Comparison of ENCODE assay signal across 9 cellular contexts in the genomic region with DNA sequence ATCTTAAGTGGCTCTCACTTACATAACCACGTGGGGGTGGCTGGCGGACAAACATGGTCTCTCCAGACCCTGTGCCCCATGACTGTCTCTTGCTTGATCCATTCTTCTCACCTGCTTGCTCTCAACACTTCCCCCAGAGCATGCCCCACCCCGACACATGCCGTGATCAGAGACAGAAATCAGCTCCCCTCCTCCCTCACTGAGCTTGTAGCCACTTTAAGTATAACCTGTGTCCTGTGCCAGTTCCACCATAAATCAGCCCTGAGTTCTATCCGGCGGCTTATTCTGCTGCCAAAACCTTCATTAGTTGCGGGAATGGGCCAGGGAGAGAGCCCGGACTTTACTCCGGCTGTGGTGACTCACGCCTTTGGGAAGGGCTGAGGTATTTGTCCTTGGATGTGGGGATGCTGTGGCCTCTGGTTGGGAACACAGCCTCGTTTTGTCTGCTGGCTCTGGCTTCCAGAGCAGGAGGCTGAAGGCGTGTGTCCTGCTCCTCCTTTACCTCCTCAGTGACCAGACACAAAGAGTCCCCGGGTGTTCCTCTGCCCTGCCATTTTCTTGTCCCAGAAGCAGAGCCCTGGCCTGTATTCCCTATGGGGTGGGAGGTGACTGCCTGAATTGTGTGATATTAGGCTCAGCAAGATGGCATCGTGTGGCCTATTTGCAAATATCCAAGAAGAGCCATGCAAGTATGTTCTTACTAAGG. TPM values are rescaled to one million over a fixed set of nuclear protein-coding genes. Genes with fewer than 3 reads are reported as not detected.
DNase-seq lines count a peak whose midpoint lies in the region; ATAC-seq and TF ChIP-seq lines count a peak whose summit lies in the region.
"Had no signal": no experiment of that assay in that cellular context is flagged by ENCODE, and none has a peak within 500 bp of the region (broad histone marks: within the 10 kb centered on the region; RNA-seq: fewer than 3 reads in every experiment).

No MANE protein-coding gene starts in this region.

- no peaks in the 10 kb centered on the region for H4K20me1 ChIP-seq in HCT116 (ENCODE audit: insufficient read depth)

- peaks cover 0 to 7% of the 10 kb centered on the region in 2 experiments; a peak in 2 of 4 replicates for H3K36me3 ChIP-seq in HCT116 (ENCODE audit: control insufficient read depth in 1 of 2, insufficient read depth in 2 of 2, low read length in 2 of 2)
- H3K36me3 ChIP-seq in thyroid gland = no peaks in the 10 kb centered on the region

- DNase-seq in HCT116 (ENCODE audit: low read depth, low spot score) (peak; percentile 92), kidney tubule cell (ENCODE audit: low spot score) (peak; percentile 87), thyroid gland (peak; percentile 50 to 58), immature natural killer cell (no peak), NCI-H1092 treated with DMSO at 0.1 percent for 48 hours (lab: John Stamatoyannopoulos, UW) (no peak)
- no peak for DNase-seq in stimulated activated CD4-positive, alpha-beta T cell treated with anti-CD3 and anti-CD28 coated beads, Interleukin-4, amount 100 ng/mL, for 4 hours
- DNase-seq: activated CD4-positive, alpha-beta T cell treated with anti-CD3 and anti-CD28 coated beads, Interleukin-2, amount 50 U/mL, for 48 hours had no signal

- H3K4me3 Mint-ChIP-seq in brain = peak overlapping the region in 1 of 5 experiments; percentile 22
- no peak overlapping the region for H3K4me3 Mint-ChIP-seq in immature natural killer cell

- peak; percentile 74 for ATAC-seq in HCT116
- ATAC-seq in HG03439 (IDR thresholded peaks at IDR 0.05; ENCODE audit: unreplicated experiment) = no peak

- H3K27me3 Mint-ChIP-seq in brain (peaks cover 5% of the 10 kb centered on the region), immature natural killer cell (ENCODE audit: low read depth in 3 of 3) (peaks cover 0 to 11% (median 0%) of the 10 kb centered on the region in 3 donors)

- TF ChIP-seq CTCF in HCT116 (IDR thresholded peaks at IDR 0.05 in 2 of 3, conservative IDR thresholded peaks at IDR 0.05 in 1 of 3; ENCODE audit: borderline replicate concordance in 1 of 3, insufficient read depth in 1 of 3, low read depth in 2 of 3, low read length in 2 of 3) (no peak), brain (conservative IDR thresholded peaks at IDR 0.05) (no peak), thyroid gland (IDR thresholded peaks at IDR 0.05) (no peak)

- H3K4me3 ChIP-seq in HCT116 (replicated peaks in 1 of 2; ENCODE audit: low read depth in 1 of 2, low read length in 2 of 2) = peak overlapping the region; percentile 13 to 46
- no peak overlapping the region for H3K4me3 ChIP-seq in thyroid gland (replicated peaks in 1 of 3)

- peak overlapping the region; percentile 97 for H3K27ac ChIP-seq in HCT116 (ENCODE audit: low read depth, low read length)
- H3K27ac ChIP-seq in thyroid gland = peak overlapping the region; percentile 46 to 60 (median 57)

- intact Hi-C loops in HCT116 (cut with micrococcal nuclease) = loop anchor here (2.0 kb wide), 1 partner anchor 48 kb away; no protein-coding TSS in a partner anchor
- intact Hi-C loops in thyroid gland (cut with DNase I) = loop anchor here (10.0 kb wide), 1 partner anchor 202 kb away; no protein-coding TSS in a partner anchor

- peaks cover 83 to 98% of the 10 kb centered on the region in 2 experiments for H3K4me1 ChIP-seq in HCT116 (ENCODE audit: control insufficient read depth in 1 of 2, insufficient read depth in 2 of 2, low read length in 2 of 2)
- H3K4me1 ChIP-seq in thyroid gland = peaks cover 53 to 60% of the 10 kb centered on the region in 2 donors

- no peak; the same call in 1 of the 2 replicates for TF ChIP-seq RAD21 in HCT116 (IDR thresholded peaks at IDR 0.05; ENCODE audit: low read depth)

- H3K9me3 Mint-ChIP-seq in brain (peaks cover 0 to 7% (median 0%) of the 10 kb centered on the region in 5 experiments), immature natural killer cell (no peaks in the 10 kb centered on the region)

- H2AFZ ChIP-seq in HCT116 (ENCODE audit: low read depth, low read length, poor library complexity, severe bottlenecking) = no peak overlapping the region

- no peaks in the 10 kb centered on the region for H3K79me2 ChIP-seq in HCT116 (ENCODE audit: insufficient read depth, low read length)

- H3K9me3 ChIP-seq in HCT116 (ENCODE audit: control insufficient read depth in 1 of 2, insufficient read depth in 1 of 2, low read depth in 1 of 2, low read length in 2 of 2) (no peaks in the 10 kb centered on the region), thyroid gland (no peaks in the 10 kb centered on the region)

- WGBS in thyroid gland, 2 donors = 57 to 59% methylated on average over 14 of the region's 14 CpGs

- H3K9ac ChIP-seq in HCT116 (ENCODE audit: low read length) = peak overlapping the region; percentile 71

- no peaks in the 10 kb centered on the region for H3K9me2 ChIP-seq in HCT116 (ENCODE audit: insufficient read depth)

- peak; percentile 33 for TF ChIP-seq POLR2A in HCT116 (IDR thresholded peaks at IDR 0.05; ENCODE audit: borderline replicate concordance, extremely low read depth, insufficient read depth, insufficient read length)
- no peak for TF ChIP-seq POLR2A in thyroid gland (IDR thresholded peaks at IDR 0.05)

- H3K4me1 Mint-ChIP-seq in brain (peaks cover 64% of the 10 kb centered on the region), immature natural killer cell (peaks cover 0 to under 1% of the 10 kb centered on the region in 2 donors)

- no peaks in the 10 kb centered on the region for H3K36me3 Mint-ChIP-seq in brain
- no peaks in the 10 kb centered on the region for H3K36me3 Mint-ChIP-seq in immature natural killer cell

- BruUV-seq in HCT116 (replicated peaks; lab: Mats Ljungman, UMichigan) = TSS peak; percentile 55

- RAD21 ChIA-PET in HCT116 (lab: Charles Lee; ENCODE audit: low non-redundant PET in 1 of 2, low total read pairs in 2 of 2, uncharacterized antibody in 2 of 2, unreplicated experiment in 2 of 2) = interaction anchor here (0.5 to 1.0 kb wide), 4 partner anchors 19 to 136 kb away, joined by 3 to 4 read pairs (median 3); no protein-coding TSS in a partner anchor

- CTCF ChIA-PET in HCT116 (lab: Charles Lee) = interaction anchor here (0.9 to 1.8 kb wide), 9 partner anchors 18 to 487 kb away, joined by 3 to 9 read pairs (median 4); a partner anchor contains a TSS

- H3K27me3 ChIP-seq in HCT116 (ENCODE audit: insufficient read depth, low read length) = no peaks in the 10 kb centered on the region
- H3K27me3 ChIP-seq in thyroid gland = no peaks in the 10 kb centered on the region

- H3K27ac Mint-ChIP-seq in brain (peak overlapping the region in 4 of 5 experiments; percentile 42 to 91 (median 82)), immature natural killer cell (no peak overlapping the region)

- peak overlapping the region; percentile 79 for H3K4me2 ChIP-seq in HCT116 (ENCODE audit: low read length)

- POLR2A ChIA-PET in HCT116 (lab: Charles Lee) = interaction anchor here (0.7 to 4.9 kb wide), 7 partner anchors 22 to 207 kb away, joined by 3 to 36 read pairs (median 4); a partner anchor contains a TSS

TF ChIP-seq in HCT116, 20 proteins besides CTCF, POLR2A, EP300 and RAD21 (continues in another document):
- TF ChIP-seq JUND (IDR thresholded peaks at IDR 0.05) (peak; percentile 92), SRF (IDR thresholded peaks at IDR 0.05; ENCODE audit: low read depth) (no peak), ZNF274 (IDR thresholded peaks at IDR 0.05; ENCODE audit: low read depth, low read length) (no peak), CBX3 (IDR thresholded peaks at IDR 0.05; ENCODE audit: low read depth) (peak; percentile 83)
- TF ChIP-seq, protein P1, sequence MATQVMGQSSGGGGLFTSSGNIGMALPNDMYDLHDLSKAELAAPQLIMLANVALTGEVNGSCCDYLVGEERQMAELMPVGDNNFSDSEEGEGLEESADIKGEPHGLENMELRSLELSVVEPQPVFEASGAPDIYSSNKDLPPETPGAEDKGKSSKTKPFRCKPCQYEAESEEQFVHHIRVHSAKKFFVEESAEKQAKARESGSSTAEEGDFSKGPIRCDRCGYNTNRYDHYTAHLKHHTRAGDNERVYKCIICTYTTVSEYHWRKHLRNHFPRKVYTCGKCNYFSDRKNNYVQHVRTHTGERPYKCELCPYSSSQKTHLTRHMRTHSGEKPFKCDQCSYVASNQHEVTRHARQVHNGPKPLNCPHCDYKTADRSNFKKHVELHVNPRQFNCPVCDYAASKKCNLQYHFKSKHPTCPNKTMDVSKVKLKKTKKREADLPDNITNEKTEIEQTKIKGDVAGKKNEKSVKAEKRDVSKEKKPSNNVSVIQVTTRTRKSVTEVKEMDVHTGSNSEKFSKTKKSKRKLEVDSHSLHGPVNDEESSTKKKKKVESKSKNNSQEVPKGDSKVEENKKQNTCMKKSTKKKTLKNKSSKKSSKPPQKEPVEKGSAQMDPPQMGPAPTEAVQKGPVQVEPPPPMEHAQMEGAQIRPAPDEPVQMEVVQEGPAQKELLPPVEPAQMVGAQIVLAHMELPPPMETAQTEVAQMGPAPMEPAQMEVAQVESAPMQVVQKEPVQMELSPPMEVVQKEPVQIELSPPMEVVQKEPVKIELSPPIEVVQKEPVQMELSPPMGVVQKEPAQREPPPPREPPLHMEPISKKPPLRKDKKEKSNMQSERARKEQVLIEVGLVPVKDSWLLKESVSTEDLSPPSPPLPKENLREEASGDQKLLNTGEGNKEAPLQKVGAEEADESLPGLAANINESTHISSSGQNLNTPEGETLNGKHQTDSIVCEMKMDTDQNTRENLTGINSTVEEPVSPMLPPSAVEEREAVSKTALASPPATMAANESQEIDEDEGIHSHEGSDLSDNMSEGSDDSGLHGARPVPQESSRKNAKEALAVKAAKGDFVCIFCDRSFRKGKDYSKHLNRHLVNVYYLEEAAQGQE (IDR thresholded peaks at IDR 0.05; ENCODE audit: low read depth) = no peak
- TF ChIP-seq, protein P2, sequence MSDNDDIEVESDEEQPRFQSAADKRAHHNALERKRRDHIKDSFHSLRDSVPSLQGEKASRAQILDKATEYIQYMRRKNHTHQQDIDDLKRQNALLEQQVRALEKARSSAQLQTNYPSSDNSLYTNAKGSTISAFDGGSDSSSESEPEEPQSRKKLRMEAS (IDR thresholded peaks at IDR 0.05) = peak; percentile 93

RNA-seq across cellular contexts. Expression of a gene that starts 21.1 kb away (rescaled TPM):
- 72.0 TPM for total RNA-seq in HCT116 (2021; ENCODE audit: unreplicated experiment)
- 20.0 and 26.1 TPM in 2 replicates for polyA plus RNA-seq in HCT116 (2012)
- polyA plus RNA-seq in brain (ENCODE audit: insufficient read depth, low read depth, low replicate concordance) = 49.0 TPM
- total RNA-seq in thyroid gland = 10 to 100 TPM; 29.4 to 40.2 (median 35.1) TPM
- 1 to 10 TPM; 2.3 to 6.8 (median 4.0) TPM for polyA plus RNA-seq in immature natural killer cell

RNA-seq across cellular contexts. Expression of a gene that starts 32.8 kb away (rescaled TPM):
- total RNA-seq in HCT116 (2021; ENCODE audit: unreplicated experiment) = 184 TPM
- 65.6 and 97.0 TPM in 2 replicates for polyA plus RNA-seq in HCT116 (2012)
- polyA plus RNA-seq in brain (ENCODE audit: insufficient read depth, low read depth, low replicate concordance) = 34.1 TPM
- total RNA-seq in thyroid gland = 100 to 1,000 TPM in 2 of 4 donors, 10 to 100 TPM in 2; 75.2 to 199 (median 140) TPM
- 10 to 100 TPM; 29.2 to 77.8 (median 30.0) TPM for polyA plus RNA-seq in immature natural killer cell

RNA-seq across cellular contexts. Expression of a gene that starts 52.0 kb away (rescaled TPM):
- total RNA-seq in HCT116 (2021; ENCODE audit: unreplicated experiment) (66.2 TPM), thyroid gland (100 to 1,000 TPM in 2 of 4 donors, 10 to 100 TPM in 2; 51.0 to 189 (median 131) TPM)
- polyA plus RNA-seq in HCT116 (2012) = 40.1 and 55.8 TPM in 2 replicates
- polyA plus RNA-seq in brain (ENCODE audit: insufficient read depth, low read depth, low replicate concordance) (0.97 TPM), immature natural killer cell (1 to 10 TPM in 1 of 3 donors, under 1 TPM in 1, not detected in 1; 0.52 to 1.2 TPM)

Comparison
In these comparisons a context has a peak if more than half of its experiments do, and no peak if none do; other contexts are left out.
1. DNase-seq: peak in HCT116 (single experiment), kidney tubule cell (single experiment) and thyroid gland (2 of 2); none in immature natural killer cell (0 of 3), stimulated activated CD4-positive, alpha-beta T cell treated with anti-CD3 and anti-CD28 coated beads, Interleukin-4, amount 100 ng/mL, for 4 hours (0 of 2) and NCI-H1092 treated with DMSO at 0.1 percent for 48 hours (single experiment).
2. H3K4me3 ChIP-seq: peak in HCT116 (2 of 2); none in thyroid gland (0 of 3).
3. H3K27ac Mint-ChIP-seq: peak in brain (4 of 5); none in immature natural killer cell (0 of 6).